ENCODE assay signal across 8 cellular contexts in the genomic region with DNA sequence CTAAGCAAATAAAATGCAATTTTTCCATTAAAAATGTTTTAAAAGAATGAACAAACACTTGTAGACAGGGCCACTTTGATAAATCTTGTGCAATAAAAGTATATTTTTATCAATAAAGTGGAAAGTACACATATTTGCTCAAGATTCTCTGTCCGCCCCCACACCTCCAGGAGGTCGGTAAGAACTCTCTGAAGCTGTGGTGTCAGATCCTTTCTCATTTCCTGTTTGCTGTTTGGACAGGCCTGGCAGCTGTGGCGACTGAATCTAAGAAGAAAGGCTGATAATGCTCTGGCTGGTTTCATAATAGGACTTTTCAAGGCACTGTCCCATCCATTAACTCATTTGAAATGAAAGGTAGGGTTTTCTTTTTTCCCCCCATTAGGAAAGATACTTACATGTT. TPM values are rescaled to one million over a fixed set of nuclear protein-coding genes. Genes with fewer than 3 reads are reported as not detected.
A peak's percentile ranks its signal among the peaks of the same experiment; 100 is the strongest.
DNase-seq lines count a peak whose midpoint lies in the region; ATAC-seq and TF ChIP-seq lines count a peak whose summit lies in the region.
"Had no signal": no experiment of that assay in that cellular context is flagged by ENCODE, and none has a peak within 500 bp of the region (broad histone marks: within the 10 kb centered on the region; RNA-seq: fewer than 3 reads in every experiment).

No MANE protein-coding gene starts in this region.

- peaks cover 9 to 14% of the 10 kb centered on the region in 2 donors for H3K4me1 Mint-ChIP-seq in natural killer cell

- H3K27me3 Mint-ChIP-seq in natural killer cell (ENCODE audit: low read depth in 2 of 2), result no peaks in the 10 kb centered on the region
- H3K27me3 Mint-ChIP-seq: activated B cell treated with CpG ODN at 0.5 μM for 24 hours had no signal

- no peak for TF ChIP-seq CTCF in natural killer cell (IDR thresholded peaks at IDR 0.05)

- ATAC-seq in GM19035 (IDR thresholded peaks at IDR 0.05; ENCODE audit: unreplicated experiment), result peak; percentile 95
- ATAC-seq in HG02870 (IDR thresholded peaks at IDR 0.05; ENCODE audit: unreplicated experiment), result peak; percentile 99
- peak in 1 of 3 donors; percentile 73 for ATAC-seq in natural killer cell

- DNase-seq in NCI-H1105 treated with DMSO at 0.1 percent for 48 hours (lab: John Stamatoyannopoulos, UW) (peak; percentile 75), amniotic epithelial cell (ENCODE audit: low read depth) (peak; percentile 76), natural killer cell (no peak), NCI-H1694 (lab: John Stamatoyannopoulos, UW) (no peak), germinal center (ENCODE audit: low spot score) (no peak)
- DNase-seq: activated B cell treated with CpG ODN at 0.5 μM for 24 hours had no signal

- H3K36me3 Mint-ChIP-seq in natural killer cell, result no peaks in the 10 kb centered on the region

- no peak overlapping the region for H3K4me3 Mint-ChIP-seq in natural killer cell
- H3K4me3 Mint-ChIP-seq: activated B cell treated with CpG ODN at 0.5 μM for 24 hours had no signal

- H3K9me3 Mint-ChIP-seq in natural killer cell, result no peaks in the 10 kb centered on the region
- H3K9me3 Mint-ChIP-seq: activated B cell treated with CpG ODN at 0.5 μM for 24 hours had no signal

- peak overlapping the region; percentile 30 to 38 for H3K27ac Mint-ChIP-seq in natural killer cell
- H3K27ac Mint-ChIP-seq: activated B cell treated with CpG ODN at 0.5 μM for 24 hours had no signal

- intact Hi-C loops in natural killer cell (cut with micrococcal nuclease), result no loop called here

RNA-seq across cellular contexts. Expression of a gene that starts 15.3 kb away (rescaled TPM):
- not detected for total RNA-seq in natural killer cell
- total RNA-seq: activated B cell treated with CpG ODN at 0.5 μM for 24 hours had no signal

RNA-seq across cellular contexts. Expression of a gene that starts 35.6 kb away (rescaled TPM):
- total RNA-seq in natural killer cell, result 10 to 100 TPM; 26.6 to 35.7 (median 35.6) TPM

Comparison
In these comparisons a context has a peak if more than half of its experiments do, and no peak if none do; other contexts are left out.
1. DNase-seq: peak in NCI-H1105 treated with DMSO at 0.1 percent for 48 hours (single experiment) and amniotic epithelial cell (single experiment); none in natural killer cell (single experiment), NCI-H1694 (single experiment) and germinal center (single experiment).